Comparison of ENCODE assay signal across 8 cellular contexts in the genomic region with DNA sequence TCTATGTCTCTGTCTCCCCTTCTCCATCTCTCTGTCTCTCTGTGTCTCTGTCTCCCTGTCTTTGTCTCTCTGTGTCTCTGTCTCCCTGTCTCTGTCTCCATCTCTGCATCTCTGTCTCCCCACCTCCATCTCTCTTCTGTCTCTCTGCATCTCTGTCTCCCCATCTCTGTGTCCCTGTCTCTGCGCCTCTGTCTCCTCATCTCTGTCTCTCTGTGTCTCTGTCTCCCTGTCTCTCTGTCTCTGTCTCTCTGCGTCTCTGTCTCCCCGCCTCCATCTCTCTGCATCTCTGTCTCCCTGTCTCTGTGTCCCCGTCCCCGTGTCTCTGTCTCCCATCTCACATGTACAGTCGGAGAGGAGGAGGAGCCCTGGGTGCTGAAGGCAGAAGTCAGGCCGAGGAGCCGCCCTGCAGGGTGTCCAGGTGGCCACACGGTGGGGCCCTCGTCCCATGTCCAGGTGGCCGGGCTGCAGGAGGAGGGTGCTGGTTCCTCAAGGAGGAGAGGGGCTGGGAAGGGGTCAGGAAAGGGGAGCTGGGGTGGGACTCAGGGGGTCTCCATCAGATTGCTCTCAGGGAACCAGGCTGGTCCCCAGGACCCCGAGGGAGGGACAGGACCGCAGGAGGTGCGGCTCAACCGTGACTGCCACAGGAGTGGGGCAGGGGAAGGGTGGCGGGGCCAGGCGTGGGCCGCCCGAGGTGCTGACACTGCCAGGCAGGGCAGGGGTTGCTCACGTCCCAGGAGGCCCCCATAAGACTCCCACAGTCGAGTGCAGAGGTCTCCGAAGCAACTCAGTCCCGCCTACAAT. TPM values are rescaled to one million over a fixed set of nuclear protein-coding genes. Genes with fewer than 3 reads are reported as not detected.
DNase-seq lines count a peak whose midpoint lies in the region; ATAC-seq lines count a peak whose summit lies in the region.

No MANE protein-coding gene starts in this region.

- peaks cover 9 to 30% (median 27%) of the 10 kb centered on the region in 3 donors for H3K27me3 Mint-ChIP-seq in naive B cell

- DNase-seq in CD1c-positive myeloid dendritic cell (ENCODE audit: extremely low spot score) (peak; percentile 82), HK-2 (ENCODE audit: unreplicated experiment) (peak; percentile 67), NOMO-1 treated with dmso at 0.1 percent for 144 hours (lab: John Stamatoyannopoulos, UW; ENCODE audit: unreplicated experiment) (peak; percentile 53), epidermal melanocyte (ENCODE audit: insufficient read length, low spot score) (peak; percentile 77), naive B cell (peak; percentile 63)
- peak; percentile 73 for DNase-seq in activated CD8-positive, alpha-beta memory T cell treated with anti-CD3 and anti-CD28 coated beads, Interleukin-2, amount 50 U/mL, for 4 hours
- DNase-seq in stimulated activated CD8-positive, alpha-beta memory T cell treated with anti-CD3 and anti-CD28 coated beads, Interleukin-7, amount 100 ng/mL, for 4 hours (ENCODE audit: low read depth in 2 of 2): peak; percentile 35 to 59

- H3K9me3 Mint-ChIP-seq in naive B cell: peaks cover 0 to 9% (median 3%) of the 10 kb centered on the region in 7 donors

- H3K4me3 Mint-ChIP-seq in naive B cell: peak overlapping the region in 1 of 8 donors; percentile 59

- ATAC-seq in naive B cell (ENCODE audit: low read depth in 2 of 2): peak; percentile 75 to 85
- no peak for ATAC-seq in HG02840 (IDR thresholded peaks at IDR 0.05; ENCODE audit: low FRiP score, unreplicated experiment)

- peaks cover 12 to 18% (median 15%) of the 10 kb centered on the region in 3 donors for H3K4me1 Mint-ChIP-seq in naive B cell

- peaks cover 0 to 10% of the 10 kb centered on the region in 2 donors for H3K36me3 Mint-ChIP-seq in naive B cell

- H3K27ac Mint-ChIP-seq in naive B cell: peak overlapping the region in 2 of 6 donors; percentile 33 to 35

RNA-seq across cellular contexts. Expression of a gene that starts 25.6 kb away (rescaled TPM):
- polyA plus RNA-seq in naive B cell (ENCODE audit: low read depth in 6 of 6): not detected

RNA-seq across cellular contexts. Expression of a gene that starts 36.2 kb away (rescaled TPM):
- polyA plus RNA-seq in naive B cell (ENCODE audit: low read depth in 6 of 6): not detected

RNA-seq across cellular contexts. Expression of a gene that starts 58.0 kb away (rescaled TPM):
- polyA plus RNA-seq in naive B cell (ENCODE audit: low read depth in 6 of 6): not detected
